ENCODE assay signal across 24 cellular contexts in genomic region chr3:127860223-127860622, GRCh38.
"Had no signal": no experiment of that assay in that cellular context is flagged by ENCODE, and none has a peak within 500 bp of the region (broad histone marks: within the 10 kb centered on the region; RNA-seq: fewer than 3 reads in every experiment).

No MANE protein-coding gene starts in this region.

- ATAC-seq: activated CD8-positive, alpha-beta memory T cell treated with anti-CD3 and anti-CD28 coated beads, Interleukin-2, amount 10 ng/mL, durations not matched to agents 7 days and 5 days; activated CD8-positive, alpha-beta T cell treated with anti-CD3 and anti-CD28 coated beads for 36 hours; gastroesophageal sphincter; heart left ventricle; left cardiac atrium; mucosa of descending colon; sciatic nerve; stimulated activated memory B cell treated with anti-CD40 and anti-IgM and Interleukin-4, amounts not matched to agents 10 μg/mL and 1 μg/mL and 100 μg/mL, for 72 hours had no signal

- H3K9me3 ChIP-seq: gastroesophageal sphincter, heart left ventricle, mucosa of descending colon, stomach, suprapubic skin, tibial nerve had no signal

- H3K4me2 ChIP-seq: neural progenitor cell had no signal

- H3K27me3 ChIP-seq: gastroesophageal sphincter, heart left ventricle, neural progenitor cell, stomach, suprapubic skin, tibial nerve had no signal

- H3K36me3 ChIP-seq: gastroesophageal sphincter, heart left ventricle, neural progenitor cell, stomach, suprapubic skin, tibial nerve had no signal

- H3K27ac ChIP-seq: epithelial cell of prostate, gastroesophageal sphincter, heart left ventricle, neural progenitor cell, stomach, suprapubic skin, tibial nerve had no signal

- H3K4me1 ChIP-seq: gastroesophageal sphincter, neural progenitor cell, stomach, suprapubic skin, tibial nerve had no signal

- H2AFZ ChIP-seq: neural progenitor cell had no signal

- H3K4me3 ChIP-seq: gastroesophageal sphincter, heart left ventricle, mucosa of descending colon, neural progenitor cell, stomach, suprapubic skin, tibial nerve had no signal

- DNase-seq: activated CD4-positive, alpha-beta T cell treated with anti-CD3 and anti-CD28 coated beads, Interleukin-2, amount 10 ng/mL, durations not matched to agents 7 days and 5 days; activated CD4-positive, CD25-positive, alpha-beta regulatory T cell treated with anti-CD3 and anti-CD28 coated beads, Interleukin-2, amount 50 U/mL, for 72 hours; activated CD8-positive, alpha-beta memory T cell treated with anti-CD3 and anti-CD28 coated beads, Interleukin-2, amount 10 ng/mL, durations not matched to agents 7 days and 5 days; activated CD8-positive, alpha-beta T cell treated with anti-CD3 and anti-CD28 coated beads for 36 hours; activated effector memory CD4-positive, alpha-beta T cell treated with anti-CD3 and anti-CD28 coated beads, Interleukin-2, amount 50 U/mL, for 16 hours; activated naive CD4-positive, alpha-beta T cell treated with anti-CD3 and anti-CD28 coated beads, Interleukin-2, amount 10 ng/mL, durations not matched to agents 7 days and 5 days; activated T-cell treated with anti-CD3 and anti-CD28 coated beads for 4 hours; amygdala; cerebellar nuclear complex; cortex of kidney; heart left ventricle; islet precursor cell; left cardiac atrium; mucosa of descending colon; small intestine; stimulated activated CD4-positive, alpha-beta T cell treated with anti-CD3 and anti-CD28 coated beads, Interleukin-2, amount 100 ng/mL, for 24 hours; stomach had no signal

- H3K9ac ChIP-seq: neural progenitor cell had no signal
